Comparison of ENCODE assay signal across 15 cellular contexts in the genomic region with DNA sequence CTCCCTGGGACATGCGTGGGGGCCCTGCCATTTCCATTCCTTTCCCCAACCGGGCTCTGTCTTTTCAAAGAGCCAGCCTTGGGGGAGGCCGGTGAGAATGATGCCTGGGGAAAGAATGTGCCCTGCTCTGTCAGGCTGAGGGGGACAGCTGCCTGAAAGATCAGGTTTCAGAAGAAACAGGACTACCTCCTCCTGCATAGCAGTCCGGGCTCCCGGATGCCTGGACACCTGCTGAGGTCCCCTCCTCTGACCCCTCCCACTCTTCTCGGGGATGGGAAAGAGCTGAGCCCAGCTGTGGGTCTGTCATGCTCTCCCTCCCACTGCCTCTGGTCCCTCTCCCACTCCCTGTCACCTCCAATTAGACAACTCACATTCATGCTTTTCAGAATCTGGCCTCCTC. TPM values are rescaled to one million over a fixed set of nuclear protein-coding genes. Genes with fewer than 3 reads are reported as not detected.
DNase-seq lines count a peak whose midpoint lies in the region; ATAC-seq and TF ChIP-seq lines count a peak whose summit lies in the region.
"Had no signal": no experiment of that assay in that cellular context is flagged by ENCODE, and none has a peak within 500 bp of the region (broad histone marks: within the 10 kb centered on the region; RNA-seq: fewer than 3 reads in every experiment).

No MANE protein-coding gene starts in this region.

- no peak for TF ChIP-seq CTCF in hepatocyte (IDR thresholded peaks at IDR 0.05; ENCODE audit: poor library complexity)

- peaks cover 28% of the 10 kb centered on the region for H3K4me1 ChIP-seq in HUES48 (ENCODE audit: control insufficient read depth, insufficient read depth, low read length)
- H3K4me1 ChIP-seq in iPS-20b (ENCODE audit: insufficient read depth, low read length) = peaks cover 21% of the 10 kb centered on the region
- peaks cover 13% of the 10 kb centered on the region for H3K4me1 ChIP-seq in hepatocyte (ENCODE audit: insufficient read depth)

- DNase-seq in COR-L47 (lab: John Stamatoyannopoulos, UW) = peak; percentile 46
- DNase-seq in NCI-H524 treated with DMSO at 0.1 percent for 48 hours (lab: John Stamatoyannopoulos, UW) = peak; percentile 65
- DNase-seq in stimulated activated CD4-positive, alpha-beta T cell treated with anti-CD3 and anti-CD28 coated beads, Interleukin-15, amount 100 ng/mL, for 24 hours = no peak
- DNase-seq in activated effector memory CD4-positive, alpha-beta T cell treated with Interleukin-2 at 50 U/mL for 16 hours = no peak
- DNase-seq in hepatocyte (ENCODE audit: low spot score) = no peak
- DNase-seq: activated B cell treated with CpG ODN at 0.5 μM for 24 hours; activated naive CD8-positive, alpha-beta T cell treated with anti-CD3 and anti-CD28 coated beads for 36 hours; C1 segment of cervical spinal cord; central memory CD4-positive, alpha-beta T cell; head of caudate nucleus; small intestine had no signal

- H3K9me2 ChIP-seq in hepatocyte (replicated peaks; ENCODE audit: insufficient read depth) = no peaks in the 10 kb centered on the region

- H3K4me2 ChIP-seq in hepatocyte = no peak overlapping the region

- WGBS in hepatocyte (ENCODE audit: low lambda C conversion rate, missing lambda C conversion rate) = 35% methylated on average over 6 of the region's 6 CpGs

- H3K4me3 ChIP-seq in HUES48 (ENCODE audit: low read depth, low read length) = no peak overlapping the region
- H3K4me3 ChIP-seq in iPS-20b (ENCODE audit: low read length) = no peak overlapping the region; the same call in 1 of the 2 replicates
- no peak overlapping the region for H3K4me3 ChIP-seq in hepatocyte

- no peaks in the 10 kb centered on the region for H3K79me2 ChIP-seq in hepatocyte

- H3K27me3 ChIP-seq in HUES48 (ENCODE audit: control insufficient read depth, insufficient read depth, low read length) = no peaks in the 10 kb centered on the region
- no peaks in the 10 kb centered on the region for H3K27me3 ChIP-seq in iPS-20b (ENCODE audit: insufficient read depth, low read length)
- no peaks in the 10 kb centered on the region for H3K27me3 ChIP-seq in hepatocyte
- H3K27me3 ChIP-seq: neutrophil had no signal

- H3K9me3 ChIP-seq in HUES48 (ENCODE audit: control insufficient read depth, insufficient read depth, low read length) = no peaks in the 10 kb centered on the region
- H3K9me3 ChIP-seq in iPS-20b (ENCODE audit: insufficient read depth, low read depth, low read length) = no peaks in the 10 kb centered on the region
- H3K9me3 ChIP-seq in hepatocyte (ENCODE audit: low read depth) = no peaks in the 10 kb centered on the region
- H3K9me3 ChIP-seq: neutrophil had no signal

- H3K9ac ChIP-seq in HUES48 (ENCODE audit: low read depth, low read length) = no peak overlapping the region
- H3K9ac ChIP-seq in iPS-20b (ENCODE audit: low read depth, low read length) = 0 out of 2 replicates have a peak overlapping the region, but pooled peaks have one; percentile 12

- H2AFZ ChIP-seq in hepatocyte = no peak overlapping the region

- H3K36me3 ChIP-seq in HUES48 (ENCODE audit: control insufficient read depth, insufficient read depth, low read length) = no peaks in the 10 kb centered on the region
- H3K36me3 ChIP-seq in iPS-20b (ENCODE audit: insufficient read depth, low read depth, low read length) = no peaks in the 10 kb centered on the region
- H3K36me3 ChIP-seq in hepatocyte (replicated peaks; ENCODE audit: insufficient read depth, low read depth) = no peaks in the 10 kb centered on the region
- H3K36me3 ChIP-seq: neutrophil had no signal

- no peaks in the 10 kb centered on the region for H4K20me1 ChIP-seq in hepatocyte (ENCODE audit: insufficient read depth, poor library complexity, severe bottlenecking)

- no peak for ATAC-seq in GM21786 (IDR thresholded peaks at IDR 0.05; ENCODE audit: unreplicated experiment)

- H3K27ac ChIP-seq in HUES48 (ENCODE audit: low read depth, low read length) (peak overlapping the region; percentile 86), iPS-20b (ENCODE audit: low read length) (no peak overlapping the region), hepatocyte (no peak overlapping the region)
- H3K27ac ChIP-seq: neutrophil had no signal

RNA-seq across cellular contexts. Expression of a gene that starts 41.8 kb away (rescaled TPM):
- total RNA-seq in hepatocyte = 38.0 and 41.9 TPM in 2 replicates
- polyA plus RNA-seq in hepatocyte = 17.5 and 25.0 TPM in 2 replicates

Comparison
In these comparisons a context has a peak if more than half of its experiments do, and no peak if none do; other contexts are left out.
1. DNase-seq: peak in COR-L47 (single experiment) and NCI-H524 treated with DMSO at 0.1 percent for 48 hours (single experiment); none in stimulated activated CD4-positive, alpha-beta T cell treated with anti-CD3 and anti-CD28 coated beads, Interleukin-15, amount 100 ng/mL, for 24 hours (single experiment), activated effector memory CD4-positive, alpha-beta T cell treated with Interleukin-2 at 50 U/mL for 16 hours (single experiment) and hepatocyte (single experiment).